28 cellular contexts compared by ENCODE assay signal in the genomic region with DNA sequence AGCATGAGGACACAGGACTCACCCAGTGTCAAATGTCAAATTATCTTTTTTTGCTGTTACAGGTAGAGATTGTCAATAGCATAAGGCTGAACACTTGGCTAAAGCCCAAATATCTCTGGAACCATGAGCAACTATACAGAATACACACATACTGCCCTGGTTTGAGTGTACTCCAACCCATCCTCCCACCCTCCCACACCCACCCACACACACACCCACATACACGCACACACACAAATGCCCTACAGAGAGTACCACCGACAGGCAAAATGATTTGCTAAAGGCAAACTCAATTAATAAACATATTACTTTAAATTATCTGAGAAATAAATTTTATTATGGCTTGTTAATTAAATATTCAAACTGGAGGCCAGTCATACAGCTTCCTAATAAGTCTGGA.
"Had no signal": no experiment of that assay in that cellular context is flagged by ENCODE, and none has a peak within 500 bp of the region (broad histone marks: within the 10 kb centered on the region; RNA-seq: fewer than 3 reads in every experiment).

No MANE protein-coding gene starts in this region.

- H3K4me3 Mint-ChIP-seq: activated B cell treated with CpG ODN at 0.5 μM for 24 hours; activated CD8-positive, alpha-beta T cell treated with anti-CD3 and anti-CD28 coated beads for 36 hours; activated naive CD8-positive, alpha-beta T cell; activated T-cell treated with anti-CD3 and anti-CD28 coated beads, Interleukin-2, amount 50 U/mL, for 4 hours; activated T-helper 17 cell treated with anti-CD3 and anti-CD28 coated beads, Interleukin-2, amount 50 U/mL, for 72 hours; endodermal cell; T-helper 2 cell treated with Interferon-gamma antibody and Interleukin-4, amounts not matched to agents 5 μg/mL and 100 μg/mL, for 36 hours had no signal

- H3K27me3 ChIP-seq: brain microvascular endothelial cell, colonic mucosa had no signal

- H3K4me3 ChIP-seq: colonic mucosa had no signal

- ATAC-seq: activated CD4-positive, CD25-positive, alpha-beta regulatory T cell treated with anti-CD3 and anti-CD28 coated beads, Interleukin-2, amount 50 U/mL, for 24 hours; activated CD8-positive, alpha-beta T cell treated with anti-CD3 and anti-CD28 coated beads for 36 hours; activated T-cell treated with anti-CD3 and anti-CD28 coated beads, Interleukin-2, amount 50 U/mL, for 4 hours; activated T-helper 17 cell treated with anti-CD3 and anti-CD28 coated beads, Interleukin-2, amount 50 U/mL, for 72 hours; esophagus mucosa had no signal

- H3K36me3 ChIP-seq: brain microvascular endothelial cell, colonic mucosa, WERI-Rb-1 had no signal

- H3K9me3 Mint-ChIP-seq: activated B cell treated with CpG ODN at 0.5 μM for 24 hours; activated CD8-positive, alpha-beta T cell treated with anti-CD3 and anti-CD28 coated beads for 36 hours; activated T-cell treated with anti-CD3 and anti-CD28 coated beads, Interleukin-2, amount 50 U/mL, for 4 hours; activated T-helper 17 cell treated with anti-CD3 and anti-CD28 coated beads, Interleukin-2, amount 50 U/mL, for 72 hours; T-helper 2 cell treated with Interferon-gamma antibody and Interleukin-4, amounts not matched to agents 5 μg/mL and 100 μg/mL, for 36 hours had no signal

- DNase-seq: activated B cell treated with CpG ODN at 0.5 μM for 24 hours; activated CD4-positive, alpha-beta T cell treated with anti-CD3 and anti-CD28 coated beads for 48 hours; activated CD4-positive, alpha-beta T cell treated with anti-CD3 and anti-CD28 coated beads, Interleukin-2, amount 50 U/mL, for 1 hour; activated CD4-positive, alpha-beta T cell treated with anti-CD3 and anti-CD28 coated beads, Interleukin-2, amount 50 U/mL, for 48 hours; activated CD8-positive, alpha-beta memory T cell treated with anti-CD3 and anti-CD28 coated beads for 24 hours; activated CD8-positive, alpha-beta T cell treated with anti-CD3 and anti-CD28 coated beads for 36 hours; activated effector memory CD4-positive, alpha-beta T cell treated with Interleukin-2 at 50 U/mL for 16 hours; activated gamma-delta T cell treated with Interleukin-2 at 50 U/mL for 16 hours; activated naive CD4-positive, alpha-beta T cell treated with anti-CD3 and anti-CD28 coated beads, Interleukin-2, amount 50 U/mL, for 16 hours; activated naive CD4-positive, alpha-beta T cell treated with Interleukin-2 at 50 U/mL for 16 hours; activated T-cell treated with anti-CD3 and anti-CD28 coated beads, Interleukin-2, amount 50 U/mL, for 4 hours; amniotic stem cell; anterior cingulate cortex; brain microvascular endothelial cell; cerebellar nuclear complex; colonic mucosa; effector CD8-positive, alpha-beta T cell; endodermal cell; foreskin fibroblast; head of caudate nucleus; hippocampal formation; T1000; WERI-Rb-1 had no signal

- H3K27me3 Mint-ChIP-seq: activated B cell treated with CpG ODN at 0.5 μM for 24 hours; activated CD8-positive, alpha-beta T cell treated with anti-CD3 and anti-CD28 coated beads for 36 hours; activated naive CD8-positive, alpha-beta T cell; activated T-helper 17 cell treated with anti-CD3 and anti-CD28 coated beads, Interleukin-2, amount 50 U/mL, for 72 hours had no signal

- H3K9me3 ChIP-seq: colonic mucosa had no signal

- H3K4me1 ChIP-seq: colonic mucosa had no signal

- H3K27ac Mint-ChIP-seq: activated T-helper 17 cell treated with anti-CD3 and anti-CD28 coated beads, Interleukin-2, amount 50 U/mL, for 72 hours; endodermal cell; T-helper 2 cell treated with Interferon-gamma antibody and Interleukin-4, amounts not matched to agents 5 μg/mL and 100 μg/mL, for 36 hours had no signal

- H3K27ac ChIP-seq: brain microvascular endothelial cell, colonic mucosa, WERI-Rb-1 had no signal
